Comparison of ENCODE assay signal across 26 cellular contexts in the genomic region with DNA sequence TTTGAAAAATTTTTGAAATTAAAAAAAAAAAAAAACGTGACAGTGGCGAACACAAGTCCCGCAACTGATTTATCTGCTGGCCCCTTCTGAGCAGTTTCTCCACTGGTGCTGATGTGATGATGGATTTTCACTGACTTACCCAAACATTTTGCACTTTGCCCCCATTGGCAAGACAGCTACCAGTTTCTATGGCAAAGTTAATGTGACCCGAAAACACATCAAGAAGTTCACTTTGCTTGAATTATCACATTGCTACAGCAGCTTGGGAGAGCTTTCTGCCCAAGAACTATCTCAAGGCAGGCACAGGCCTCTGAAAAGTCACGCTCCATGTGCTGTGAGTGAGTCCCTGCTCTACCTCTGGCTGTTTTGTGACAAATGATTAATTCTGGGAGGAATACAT.
"Had no signal": no experiment of that assay in that cellular context is flagged by ENCODE, and none has a peak within 500 bp of the region (broad histone marks: within the 10 kb centered on the region; RNA-seq: fewer than 3 reads in every experiment).

No MANE protein-coding gene starts in this region.

- H3K4me3 ChIP-seq: lower lobe of right lung, right lobe of liver, thyroid gland, upper lobe of left lung had no signal

- DNase-seq: activated CD4-positive, alpha-beta memory T cell treated with anti-CD3 and anti-CD28 coated beads for 36 hours; activated CD4-positive, CD25-positive, alpha-beta regulatory T cell treated with anti-CD3 and anti-CD28 coated beads, Interleukin-2, amount 50 U/mL, for 72 hours; activated CD8-positive, alpha-beta memory T cell treated with anti-CD3 and anti-CD28 coated beads, Interleukin-2, amount 50 U/mL, for 4 hours; activated T-cell treated with anti-CD3 and anti-CD28 coated beads, Interleukin-2, amount 50 U/mL, for 1 hour; amygdala; caudate nucleus; cortex of kidney; foreskin fibroblast; head of caudate nucleus; hippocampal formation; left colon; lower lobe of right lung; nephron progenitor cell; right lobe of liver; stimulated activated CD4-positive, alpha-beta T cell treated with anti-CD3 and anti-CD28 coated beads, Interleukin-12 subunit alpha, Interleukin-12 subunit beta, amount 100 ng/mL, for 4 hours; stimulated activated CD4-positive, alpha-beta T cell treated with anti-CD3 and anti-CD28 coated beads, Interleukin-4, amount 100 ng/mL, for 24 hours; stimulated activated naive CD8-positive, alpha-beta T cell treated with anti-CD3 and anti-CD28 coated beads, Interleukin-15, amount 100 ng/mL, for 72 hours; T-helper 2 cell; thyroid gland; upper lobe of left lung had no signal

- H3K27me3 ChIP-seq: neutrophil, right lobe of liver, thyroid gland, upper lobe of left lung had no signal

- H3K4me3 Mint-ChIP-seq: activated CD4-positive, alpha-beta memory T cell treated with anti-CD3 and anti-CD28 coated beads for 36 hours; activated naive CD8-positive, alpha-beta T cell; nephron progenitor cell; stimulated activated memory B cell treated with anti-CD40 and anti-IgM and Interleukin-4, amounts not matched to agents 10 μg/mL and 1 μg/mL and 100 μg/mL, for 72 hours; stimulated activated naive CD8-positive, alpha-beta T cell treated with anti-CD3 and anti-CD28 coated beads, Interleukin-15, amount 100 ng/mL, for 72 hours had no signal

- H3K4me1 ChIP-seq: lower lobe of right lung, right lobe of liver, thyroid gland, upper lobe of left lung had no signal

- H3K9me3 Mint-ChIP-seq: activated CD4-positive, alpha-beta memory T cell treated with anti-CD3 and anti-CD28 coated beads for 36 hours; activated CD4-positive, alpha-beta T cell treated with anti-CD3 and anti-CD28 coated beads, Interleukin-2, amount 10 ng/mL, durations not matched to agents 24 days and 14 days; activated T-helper 2 cell treated with anti-CD3 and anti-CD28 coated beads, Interferon-gamma antibody, Interleukin-2, Interleukin-4, amounts not matched to agents 10 μg/mL and 5 μg/mL and 100 μg/mL, durations not matched to agents 14 hours and 24 hours and 36 hours; nephron progenitor cell; stimulated activated memory B cell treated with anti-CD40 and anti-IgM and Interleukin-4, amounts not matched to agents 10 μg/mL and 1 μg/mL and 100 μg/mL, for 72 hours; stimulated activated naive CD8-positive, alpha-beta T cell treated with anti-CD3 and anti-CD28 coated beads, Interleukin-15, amount 100 ng/mL, for 72 hours had no signal

- H3K27ac Mint-ChIP-seq: activated CD4-positive, alpha-beta memory T cell treated with anti-CD3 and anti-CD28 coated beads for 36 hours; activated CD4-positive, alpha-beta T cell treated with anti-CD3 and anti-CD28 coated beads, Interleukin-2, amount 10 ng/mL, durations not matched to agents 24 days and 14 days; activated T-helper 2 cell treated with anti-CD3 and anti-CD28 coated beads, Interferon-gamma antibody, Interleukin-2, Interleukin-4, amounts not matched to agents 10 μg/mL and 5 μg/mL and 100 μg/mL, durations not matched to agents 14 hours and 24 hours and 36 hours; nephron progenitor cell had no signal

- ATAC-seq: esophagus mucosa; left colon; lower lobe of right lung; stimulated activated memory B cell treated with anti-CD40 and anti-IgM and Interleukin-4, amounts not matched to agents 10 μg/mL and 1 μg/mL and 100 μg/mL, for 72 hours; stimulated activated naive CD8-positive, alpha-beta T cell treated with anti-CD3 and anti-CD28 coated beads, Interleukin-15, amount 100 ng/mL, for 72 hours had no signal

- H3K9me3 ChIP-seq: lower lobe of right lung, neutrophil, right lobe of liver, thyroid gland, upper lobe of left lung had no signal

- H3K27ac ChIP-seq: lower lobe of right lung, neutrophil, right lobe of liver, thyroid gland, upper lobe of left lung had no signal

- H3K27me3 Mint-ChIP-seq: activated CD4-positive, alpha-beta memory T cell treated with anti-CD3 and anti-CD28 coated beads for 36 hours; activated CD4-positive, alpha-beta T cell treated with anti-CD3 and anti-CD28 coated beads, Interleukin-2, amount 10 ng/mL, durations not matched to agents 24 days and 14 days; activated naive CD8-positive, alpha-beta T cell; stimulated activated memory B cell treated with anti-CD40 and anti-IgM and Interleukin-4, amounts not matched to agents 10 μg/mL and 1 μg/mL and 100 μg/mL, for 72 hours; stimulated activated naive CD8-positive, alpha-beta T cell treated with anti-CD3 and anti-CD28 coated beads, Interleukin-15, amount 100 ng/mL, for 72 hours had no signal
